8 cellular contexts compared by ENCODE assay signal in genomic region chr3:141311170-141311495, GRCh38. TPM values are rescaled to one million over a fixed set of nuclear protein-coding genes. Genes with fewer than 3 reads are reported as not detected.
A peak's percentile ranks its signal among the peaks of the same experiment; 100 is the strongest.
DNase-seq lines count a peak whose midpoint lies in the region; ATAC-seq and TF ChIP-seq lines count a peak whose summit lies in the region.

No MANE protein-coding gene starts in this region.

- intact Hi-C loops in lower lobe of right lung (cut with DNase I): no loop called here

- H3K27me3 ChIP-seq in lower lobe of right lung (ENCODE audit: low read depth): no peaks in the 10 kb centered on the region

- peak overlapping the region; percentile 96 to 98 for H3K4me3 Mint-ChIP-seq in activated T-cell treated with anti-CD3 and anti-CD28 coated beads, Interleukin-2, amount 50 U/mL, for 72 hours
- peak overlapping the region; percentile 99 for H3K4me3 Mint-ChIP-seq in type B pancreatic cell

- peaks cover 62% of the 10 kb centered on the region for H3K4me1 Mint-ChIP-seq in activated T-cell treated with anti-CD3 and anti-CD28 coated beads, Interleukin-2, amount 50 U/mL, for 72 hours (ENCODE audit: low read depth)
- peaks cover 19% of the 10 kb centered on the region for H3K4me1 Mint-ChIP-seq in type B pancreatic cell (ENCODE audit: unreplicated experiment)

- H3K9me3 Mint-ChIP-seq in activated T-cell treated with anti-CD3 and anti-CD28 coated beads, Interleukin-2, amount 50 U/mL, for 72 hours: no peaks in the 10 kb centered on the region
- H3K9me3 Mint-ChIP-seq in type B pancreatic cell: peaks cover 4% of the 10 kb centered on the region

- TF ChIP-seq CTCF in astrocyte of the spinal cord (IDR thresholded peaks at IDR 0.05; ENCODE audit: low read depth, low read length): no peak
- no peak for TF ChIP-seq CTCF in lower lobe of right lung (IDR thresholded peaks at IDR 0.05)
- no peak for TF ChIP-seq CTCF in type B pancreatic cell (conservative IDR thresholded peaks at IDR 0.05)

- peak overlapping the region; percentile 64 for H3K4me3 ChIP-seq in astrocyte of the spinal cord (ENCODE audit: low read depth, low read length)
- peak overlapping the region; percentile 63 for H3K4me3 ChIP-seq in lower lobe of right lung

- peak overlapping the region; percentile 81 for H3K27ac ChIP-seq in lower lobe of right lung

- in situ Hi-C loops in astrocyte of the spinal cord (cut with HindIII; ENCODE audit: low sequenced_read_pairs): no loop called here

- DNase-seq in activated T-cell treated with anti-CD3 and anti-CD28 coated beads, Interleukin-2, amount 50 U/mL, for 72 hours: no peak
- DNase-seq in activated T-cell treated with anti-CD3 and anti-CD28 coated beads, Interleukin-2, amount 50 U/mL, for 1 hour: no peak
- DNase-seq in astrocyte of the spinal cord (ENCODE audit: low read depth, low spot score): no peak
- DNase-seq in lower lobe of right lung: no peak
- no peak for DNase-seq in type B pancreatic cell (ENCODE audit: extremely low spot score, unreplicated experiment)
- no peak for DNase-seq in DMS 273 (lab: John Stamatoyannopoulos, UW; ENCODE audit: unreplicated experiment)
- DNase-seq in occipital lobe (lab: John Stamatoyannopoulos, UW): no peak

- peaks cover 13% of the 10 kb centered on the region for H3K4me1 ChIP-seq in lower lobe of right lung

- H3K9me3 ChIP-seq in lower lobe of right lung: no peaks in the 10 kb centered on the region

- H3K36me3 ChIP-seq in lower lobe of right lung: no peaks in the 10 kb centered on the region

- no peaks in the 10 kb centered on the region for H3K27me3 Mint-ChIP-seq in activated T-cell treated with anti-CD3 and anti-CD28 coated beads, Interleukin-2, amount 50 U/mL, for 72 hours (ENCODE audit: low read depth)
- H3K27me3 Mint-ChIP-seq in type B pancreatic cell: no peaks in the 10 kb centered on the region

- no peak for ATAC-seq in activated T-cell treated with anti-CD3 and anti-CD28 coated beads, Interleukin-2, amount 50 U/mL, for 72 hours (replicated peaks in 1 of 2)
- ATAC-seq in lower lobe of right lung: no peak
- no peak for ATAC-seq in HG03097 (IDR thresholded peaks at IDR 0.05; ENCODE audit: low FRiP score, unreplicated experiment)

- peak overlapping the region; percentile 94 for H3K27ac Mint-ChIP-seq in activated T-cell treated with anti-CD3 and anti-CD28 coated beads, Interleukin-2, amount 50 U/mL, for 72 hours
- peak overlapping the region; percentile 96 for H3K27ac Mint-ChIP-seq in type B pancreatic cell

- peaks cover 3% of the 10 kb centered on the region in 2 donors for H3K36me3 Mint-ChIP-seq in activated T-cell treated with anti-CD3 and anti-CD28 coated beads, Interleukin-2, amount 50 U/mL, for 72 hours (ENCODE audit: insufficient read depth in 2 of 2)
- no peaks in the 10 kb centered on the region for H3K36me3 Mint-ChIP-seq in type B pancreatic cell

RNA-seq across cellular contexts. Expression of gene ZBTB38, which starts 57.2 kb away (rescaled TPM):
- total RNA-seq in activated T-cell treated with anti-CD3 and anti-CD28 coated beads, Interleukin-2, amount 50 U/mL, for 72 hours: 10 to 100 TPM; 50.7 to 82.9 TPM
- total RNA-seq in lower lobe of right lung (89.6 TPM), type B pancreatic cell (ENCODE audit: low replicate concordance) (29.4 and 35.4 TPM in 2 replicates), occipital lobe (182 TPM)
